In the genomic region with DNA sequence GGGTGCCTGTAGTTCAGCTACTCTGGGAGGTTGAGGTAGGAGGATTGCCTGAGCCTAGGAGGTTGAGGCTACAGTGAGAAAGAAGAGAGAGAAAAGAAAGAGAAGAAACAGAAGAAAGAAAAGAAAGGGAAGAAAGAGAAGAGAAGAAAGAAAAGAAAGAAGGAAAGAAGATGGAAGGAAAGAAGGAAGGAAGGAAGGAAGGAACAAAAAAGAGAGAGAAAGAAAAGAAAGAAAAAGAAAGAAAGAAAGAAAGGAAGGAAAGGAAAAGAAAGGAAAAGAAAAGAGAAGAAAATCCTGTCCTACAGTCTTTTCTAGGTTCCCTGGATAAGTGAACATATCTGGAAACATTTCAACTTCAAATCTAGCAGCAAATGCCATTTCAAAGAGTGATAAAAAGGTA, we compare ENCODE assay signal across 9 cellular contexts.
"Had no signal": no experiment of that assay in that cellular context is flagged by ENCODE, and none has a peak within 500 bp of the region (broad histone marks: within the 10 kb centered on the region; RNA-seq: fewer than 3 reads in every experiment).

No MANE protein-coding gene starts in this region.

- H3K4me3 ChIP-seq: adrenal gland, coronary artery, gastrocnemius medialis, left lung, stomach, thoracic aorta had no signal

- H3K4me1 ChIP-seq: left lung had no signal

- H3K9me3 ChIP-seq: adrenal gland, gastrocnemius medialis, left lung, stomach, thoracic aorta had no signal

- DNase-seq: adrenal gland; effector CD8-positive, alpha-beta T cell; gastrocnemius medialis; left lung; stomach; T1000 had no signal

- ATAC-seq: gastrocnemius medialis, left lung, sciatic nerve had no signal

- H3K27ac ChIP-seq: adrenal gland, coronary artery, gastrocnemius medialis, left lung, stomach, thoracic aorta had no signal
